Comparison of ENCODE assay signal across 8 cellular contexts in the genomic region with DNA sequence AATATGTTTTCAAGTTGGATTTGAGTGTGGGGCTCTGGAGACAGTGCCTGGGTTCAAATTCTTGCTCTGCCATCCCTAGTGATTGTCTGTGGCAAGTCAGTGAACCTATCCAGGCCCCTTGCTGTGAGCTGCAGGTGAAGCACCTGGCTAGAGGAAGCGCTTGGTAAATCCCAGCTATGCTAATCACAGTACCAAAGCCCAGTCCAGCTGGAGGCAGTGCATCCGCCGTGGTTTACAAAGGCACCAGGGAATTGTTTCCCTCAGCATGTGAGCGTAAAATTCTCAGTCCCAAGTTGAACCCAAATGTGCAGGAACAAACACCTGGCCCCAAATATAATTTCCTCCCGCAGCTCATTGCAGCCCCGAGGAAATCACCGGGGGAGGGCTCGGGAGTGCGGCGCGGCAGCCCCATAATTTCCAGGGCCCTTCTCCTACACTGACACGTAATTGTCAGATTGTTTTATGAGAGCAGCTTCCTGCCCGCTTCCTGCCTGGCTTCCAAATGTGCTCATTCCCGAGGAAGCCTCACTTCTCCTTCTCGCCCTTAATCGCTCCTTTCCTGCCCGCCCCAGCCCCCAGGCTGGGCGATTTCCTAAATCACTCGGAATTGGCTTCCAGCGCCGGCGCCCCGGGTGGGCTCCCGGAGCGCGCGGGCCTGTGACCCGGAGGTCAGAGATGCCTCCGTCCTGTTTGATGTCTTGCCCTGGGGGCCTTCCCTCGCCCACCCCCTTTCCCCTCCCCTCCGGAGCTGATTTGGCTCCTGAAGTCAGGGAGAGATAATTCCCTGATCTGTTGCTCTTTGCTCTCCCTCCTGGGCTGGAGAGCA.
A peak's percentile ranks its signal among the peaks of the same experiment; 100 is the strongest.
DNase-seq lines count a peak whose midpoint lies in the region; ATAC-seq and TF ChIP-seq lines count a peak whose summit lies in the region.

No MANE protein-coding gene starts in this region.

- 0 out of 2 replicates have a peak overlapping the region, but pooled peaks have one; percentile 24 for H3K14ac ChIP-seq in H9 (ENCODE audit: insufficient read depth, low read length)

- no CpG with 5 or more reads among the region's 31 CpGs for WGBS in H9 (ENCODE audit: extremely low coverage, insufficient read length, low lambda C conversion rate)
- 12 to 14% methylated on average over 31 of the region's 31 CpGs for WGBS in heart right ventricle, 2 donors

- no peaks in the 10 kb centered on the region; a peak in 1 of 5 replicates for H3K9me3 Mint-ChIP-seq in H9
- no peaks in the 10 kb centered on the region for H3K9me3 Mint-ChIP-seq in CD4-positive, alpha-beta T cell
- H3K9me3 Mint-ChIP-seq in natural killer cell treated with Interleukin-12 subunit alpha and Interleukin-12 subunit beta and Interleukin-15 and Interleukin-18, amount 100 ng/mL, for 72 hours: no peaks in the 10 kb centered on the region

- intact Hi-C loops in heart right ventricle (cut with DNase I): loop anchor here in 1 of 10 donors (10.0 kb wide), 1 partner anchor 537 kb away; the partner anchor contains the start of gene GNPDA1
- intact Hi-C loops in sciatic nerve (cut with DNase I): no loop called here
- intact Hi-C loops in CD4-positive, alpha-beta T cell (cut with DNase I, micrococcal nuclease): no loop called here

- no peak overlapping the region for H2AFZ ChIP-seq in H9 (ENCODE audit: low read length)

- H4K5ac ChIP-seq in H9 (ENCODE audit: insufficient read length, low read depth, low read length): no peak overlapping the region

- no peak overlapping the region for H3K18ac ChIP-seq in H9 (ENCODE audit: insufficient read length, low read depth, low read length)

- H3K27ac ChIP-seq in H9 (ENCODE audit: insufficient read length, low read depth, low read length) (peak overlapping the region; percentile 17), heart right ventricle (peak overlapping the region; percentile 13 to 83 (median 52))
- no peak overlapping the region for H3K27ac ChIP-seq in CD4-positive, alpha-beta T cell (ENCODE audit: low read depth, low read length)

- H3K4me3 Mint-ChIP-seq in H9: peak overlapping the region; percentile 66 to 71
- no peak overlapping the region for H3K4me3 Mint-ChIP-seq in CD4-positive, alpha-beta T cell
- no peak overlapping the region for H3K4me3 Mint-ChIP-seq in natural killer cell treated with Interleukin-12 subunit alpha and Interleukin-12 subunit beta and Interleukin-15 and Interleukin-18, amount 100 ng/mL, for 72 hours

- POLR2A ChIA-PET in CD4-positive, alpha-beta T cell (lab: Charles Lee): no interaction called here

- H4K8ac ChIP-seq in H9 (replicated peaks; ENCODE audit: insufficient read length, low read depth, low read length): no peak overlapping the region

- no peaks in the 10 kb centered on the region for H3K79me1 ChIP-seq in H9 (ENCODE audit: insufficient read depth, low read depth, low read length, poor library complexity, severe bottlenecking)

- ATAC-seq in heart right ventricle (peak; percentile 30 to 74 (median 58)), sciatic nerve (peak; percentile 58)
- no peak for ATAC-seq in CD4-positive, alpha-beta T cell (ENCODE audit: poor library complexity)
- ATAC-seq in natural killer cell treated with Interleukin-12 subunit alpha and Interleukin-12 subunit beta and Interleukin-15 and Interleukin-18, amount 100 ng/mL, for 72 hours: no peak

- H4K20me1 ChIP-seq in H9 (ENCODE audit: control insufficient read depth, insufficient read depth, insufficient read length): no peaks in the 10 kb centered on the region

- CTCF ChIA-PET in CD4-positive, alpha-beta T cell (lab: Charles Lee): no interaction called here

- H3K27ac Mint-ChIP-seq in H9: peak overlapping the region; percentile 56 to 97 (median 70); a peak in 6 of 7 replicates
- no peak overlapping the region for H3K27ac Mint-ChIP-seq in CD4-positive, alpha-beta T cell
- H3K27ac Mint-ChIP-seq in natural killer cell treated with Interleukin-12 subunit alpha and Interleukin-12 subunit beta and Interleukin-15 and Interleukin-18, amount 100 ng/mL, for 72 hours: no peak overlapping the region

- no peaks in the 10 kb centered on the region for H3K36me3 ChIP-seq in heart right ventricle

- no peak overlapping the region for H2BK12ac ChIP-seq in H9 (ENCODE audit: insufficient read length, low read depth, low read length)

- H3K9me3 ChIP-seq in H9 (ENCODE audit: control insufficient read depth, low read depth, low read length) (no peaks in the 10 kb centered on the region), heart right ventricle (no peaks in the 10 kb centered on the region)
- H3K9me3 ChIP-seq in CD4-positive, alpha-beta T cell (ENCODE audit: control insufficient read depth, low read length): no peaks in the 10 kb centered on the region

- no peaks in the 10 kb centered on the region; a peak in 1 of 7 replicates for H3K36me3 Mint-ChIP-seq in H9 (ENCODE audit: insufficient read depth in 1 of 3, low read depth in 3 of 3)
- no peaks in the 10 kb centered on the region for H3K36me3 Mint-ChIP-seq in CD4-positive, alpha-beta T cell (ENCODE audit: low read depth)
- H3K36me3 Mint-ChIP-seq in natural killer cell treated with Interleukin-12 subunit alpha and Interleukin-12 subunit beta and Interleukin-15 and Interleukin-18, amount 100 ng/mL, for 72 hours: no peaks in the 10 kb centered on the region

- H2BK15ac ChIP-seq in H9 (ENCODE audit: low read depth, low read length): no peak overlapping the region

- H3K27me3 ChIP-seq in H9 (ENCODE audit: insufficient read depth, low read length) (no peaks in the 10 kb centered on the region), heart right ventricle (peaks cover 0 to 28% (median 0%) of the 10 kb centered on the region in 7 donors)
- peaks cover 28% of the 10 kb centered on the region for H3K27me3 ChIP-seq in CD4-positive, alpha-beta T cell (ENCODE audit: control insufficient read depth, insufficient read depth, low read length)

- peaks cover 5% of the 10 kb centered on the region for H3K23me2 ChIP-seq in H9 (ENCODE audit: insufficient read length, low read depth, low read length, poor library complexity, severe bottlenecking)

- peaks cover 1% of the 10 kb centered on the region; the same call in 1 of the 2 replicates for H3K27me3 Mint-ChIP-seq in H9 (ENCODE audit: low read depth)
- peaks cover 41% of the 10 kb centered on the region for H3K27me3 Mint-ChIP-seq in CD4-positive, alpha-beta T cell
- H3K27me3 Mint-ChIP-seq in natural killer cell treated with Interleukin-12 subunit alpha and Interleukin-12 subunit beta and Interleukin-15 and Interleukin-18, amount 100 ng/mL, for 72 hours: peaks cover 24 to 27% of the 10 kb centered on the region in 2 donors

- H3K56ac ChIP-seq in H9 (ENCODE audit: insufficient read length, low read depth, low read length): no peak overlapping the region

- H3K4ac ChIP-seq in H9 (ENCODE audit: low read depth, low read length): no peak overlapping the region

- no peak overlapping the region for H2BK20ac ChIP-seq in H9 (ENCODE audit: low read depth, low read length, poor library complexity, severe bottlenecking)

- TF ChIP-seq CTCF in H9 (conservative IDR thresholded peaks at IDR 0.05) (no peak), heart right ventricle (IDR thresholded peaks at IDR 0.05) (no peak)
- no peak for TF ChIP-seq CTCF in CD4-positive, alpha-beta T cell (IDR thresholded peaks at IDR 0.05)

- peaks cover 24 to 35% of the 10 kb centered on the region in 2 experiments for H3K4me1 Mint-ChIP-seq in H9
- peaks cover 25% of the 10 kb centered on the region for H3K4me1 Mint-ChIP-seq in CD4-positive, alpha-beta T cell (ENCODE audit: low read depth)
- peaks cover 0 to 3% of the 10 kb centered on the region in 2 donors for H3K4me1 Mint-ChIP-seq in natural killer cell treated with Interleukin-12 subunit alpha and Interleukin-12 subunit beta and Interleukin-15 and Interleukin-18, amount 100 ng/mL, for 72 hours (ENCODE audit: low read depth in 2 of 2)

- no peak overlapping the region for H2BK5ac ChIP-seq in H9 (ENCODE audit: insufficient read length, low read length)

- H3K4me2 ChIP-seq in H9 (ENCODE audit: insufficient read depth, insufficient read length, low read length): peak overlapping the region; percentile 62

- no peak overlapping the region for H2BK120ac ChIP-seq in H9 (ENCODE audit: low read depth, low read length, poor library complexity, severe bottlenecking)

- no peak overlapping the region for H3T11ph ChIP-seq in H9 (ENCODE audit: low read length)

- H4K91ac ChIP-seq in H9 (ENCODE audit: insufficient read length, low read depth, low read length): no peak overlapping the region

- H2AK5ac ChIP-seq in H9 (ENCODE audit: insufficient read length, low read length): no peak overlapping the region

- no peaks in the 10 kb centered on the region for H3K79me2 ChIP-seq in H9 (ENCODE audit: insufficient read depth, low read length)

- H3K4me3 ChIP-seq in heart right ventricle: peak overlapping the region in 9 of 10 donors; percentile 13 to 48 (median 34)

- H3K23ac ChIP-seq in H9 (ENCODE audit: insufficient read length, low read depth, low read length): no peak overlapping the region

- H3K4me1 ChIP-seq in H9 (ENCODE audit: insufficient read depth, low read length): peaks cover 6% of the 10 kb centered on the region; the same call in 1 of the 2 replicates
- H3K4me1 ChIP-seq in heart right ventricle: peaks cover 2 to 46% (median 27%) of the 10 kb centered on the region in 9 donors

- DNase-seq in H9 (peak; percentile 82), RPMI7951 (ENCODE audit: low read depth) (peak; percentile 63), heart right ventricle (peak; percentile 27 to 34), sciatic nerve (ENCODE audit: low spot score) (peak; percentile 62), SHP77 treated with DMSO at 0.1 percent for 48 hours (lab: John Stamatoyannopoulos, UW) (no peak)
- DNase-seq in CD4-positive, alpha-beta T cell: no peak
- DNase-seq in natural killer cell treated with Interleukin-12 subunit alpha and Interleukin-12 subunit beta and Interleukin-15 and Interleukin-18, amount 100 ng/mL, for 72 hours (ENCODE audit: low spot score): no peak
- DNase-seq in stimulated activated CD8-positive, alpha-beta memory T cell treated with anti-CD3 and anti-CD28 coated beads, Interleukin-4, amount 100 ng/mL, for 48 hours: no peak

- no peak overlapping the region for H3K9ac ChIP-seq in H9 (ENCODE audit: extremely low read depth, insufficient read length, low read length)

Comparison
In these comparisons a context has a peak if more than half of its experiments do, and no peak if none do; other contexts are left out.
1. DNase-seq: peak in H9 (single experiment), RPMI7951 (single experiment), heart right ventricle (2 of 2) and sciatic nerve (single experiment); none in CD4-positive, alpha-beta T cell (0 of 10), natural killer cell treated with Interleukin-12 subunit alpha and Interleukin-12 subunit beta and Interleukin-15 and Interleukin-18, amount 100 ng/mL, for 72 hours (single experiment), stimulated activated CD8-positive, alpha-beta memory T cell treated with anti-CD3 and anti-CD28 coated beads, Interleukin-4, amount 100 ng/mL, for 48 hours (single experiment) and SHP77 treated with DMSO at 0.1 percent for 48 hours (single experiment).
2. H3K27ac Mint-ChIP-seq: peak in H9 (3 of 3); none in CD4-positive, alpha-beta T cell (single experiment) and natural killer cell treated with Interleukin-12 subunit alpha and Interleukin-12 subunit beta and Interleukin-15 and Interleukin-18, amount 100 ng/mL, for 72 hours (0 of 2).
3. H3K4me3 Mint-ChIP-seq: peak in H9 (2 of 2); none in CD4-positive, alpha-beta T cell (single experiment) and natural killer cell treated with Interleukin-12 subunit alpha and Interleukin-12 subunit beta and Interleukin-15 and Interleukin-18, amount 100 ng/mL, for 72 hours (single experiment).
4. ATAC-seq: peak in heart right ventricle (8 of 8) and sciatic nerve (single experiment); none in CD4-positive, alpha-beta T cell (single experiment) and natural killer cell treated with Interleukin-12 subunit alpha and Interleukin-12 subunit beta and Interleukin-15 and Interleukin-18, amount 100 ng/mL, for 72 hours (0 of 2).